In genomic region chr21:39611547-39612190, GRCh38 we compare ENCODE assay signal across 17 cellular contexts. TPM values are rescaled to one million over a fixed set of nuclear protein-coding genes. Genes with fewer than 3 reads are reported as not detected.
DNase-seq lines count a peak whose midpoint lies in the region; ATAC-seq and TF ChIP-seq lines count a peak whose summit lies in the region.
"Had no signal": no experiment of that assay in that cellular context is flagged by ENCODE, and none has a peak within 500 bp of the region (broad histone marks: within the 10 kb centered on the region; RNA-seq: fewer than 3 reads in every experiment).

No MANE protein-coding gene starts in this region.

- H3K36me3 Mint-ChIP-seq in neural progenitor cell: peaks cover 5% of the 10 kb centered on the region

- no peaks in the 10 kb centered on the region for H3K9me3 Mint-ChIP-seq in neural progenitor cell
- H3K9me3 Mint-ChIP-seq: activated T-helper 17 cell treated with anti-CD3 and anti-CD28 coated beads, Interleukin-2, amount 50 U/mL, for 72 hours had no signal

- peaks cover 14% of the 10 kb centered on the region for H3F3A ChIP-seq in neural progenitor cell (ENCODE audit: low read depth)

- H3K4me2 ChIP-seq in neural progenitor cell: peak overlapping the region; percentile 83

- DNase-seq in AG09309 (ENCODE audit: low read depth) (no peak), SJCRH30 (peak; percentile 60 to 62), head of caudate nucleus (peak in 35 of 42 donors; percentile 37 to 82 (median 58)), neural progenitor cell (ENCODE audit: low spot score) (peak; percentile 25), midbrain (lab: John Stamatoyannopoulos, UW) (no peak), GM13976 (ENCODE audit: low spot score) (no peak)
- DNase-seq: activated CD8-positive, alpha-beta T cell treated with anti-CD3 and anti-CD28 coated beads, Interleukin-2, amount 10 ng/mL, durations not matched to agents 7 days and 5 days; Calu3; NCI-H2171; NK-92 treated with Interleukin-12 subunit alpha and Interleukin-12 subunit beta, amount 100 ng/mL, for 24 hours had no signal

- H3K4me3 Mint-ChIP-seq in neural progenitor cell: peak overlapping the region; percentile 85
- H3K4me3 Mint-ChIP-seq: activated CD8-positive, alpha-beta T cell treated with anti-CD3 and anti-CD28 coated beads, Interleukin-2, amount 10 ng/mL, durations not matched to agents 7 days and 5 days; activated T-helper 17 cell treated with anti-CD3 and anti-CD28 coated beads, Interleukin-2, amount 50 U/mL, for 72 hours had no signal

- intact Hi-C loops in head of caudate nucleus (cut with DNase I): no loop called here

- no peak for TF ChIP-seq CTCF in AG09309 (IDR thresholded peaks at IDR 0.05; ENCODE audit: control insufficient read depth, insufficient read depth, low read depth, low read length, missing control alignments)
- TF ChIP-seq CTCF in neural progenitor cell (IDR thresholded peaks at IDR 0.05): no peak
- TF ChIP-seq CTCF in GM13976 (IDR thresholded peaks at IDR 0.05; ENCODE audit: borderline replicate concordance, control extremely low read depth, extremely low read depth, insufficient read depth, missing control alignments): no peak

- H3K4me3 ChIP-seq in AG09309 (ENCODE audit: control insufficient read depth, low read depth, low read length) (peak overlapping the region; percentile 53), SJCRH30 (peak overlapping the region; percentile 71), neural progenitor cell (peak overlapping the region; percentile 67)

- H3K4me1 ChIP-seq in SJCRH30 (peaks cover 11% of the 10 kb centered on the region), neural progenitor cell (peaks cover 25% of the 10 kb centered on the region)

- no peaks in the 10 kb centered on the region for H4K20me1 ChIP-seq in neural progenitor cell (ENCODE audit: low read depth)

- H3K9ac ChIP-seq in neural progenitor cell: no peak overlapping the region

- H3K27ac Mint-ChIP-seq in neural progenitor cell: no peak overlapping the region
- H3K27ac Mint-ChIP-seq: activated CD8-positive, alpha-beta T cell treated with anti-CD3 and anti-CD28 coated beads, Interleukin-2, amount 10 ng/mL, durations not matched to agents 7 days and 5 days; activated T-helper 17 cell treated with anti-CD3 and anti-CD28 coated beads, Interleukin-2, amount 50 U/mL, for 72 hours had no signal

- no peaks in the 10 kb centered on the region for H3K36me3 ChIP-seq in SJCRH30
- H3K36me3 ChIP-seq in neural progenitor cell: no peaks in the 10 kb centered on the region
- H3K36me3 ChIP-seq: gastroesophageal sphincter, neutrophil had no signal

- no peak for ATAC-seq in HG03520 (IDR thresholded peaks at IDR 0.05; ENCODE audit: unreplicated experiment)
- no peak for ATAC-seq in GM21576 (IDR thresholded peaks at IDR 0.05; ENCODE audit: unreplicated experiment)
- ATAC-seq: activated CD8-positive, alpha-beta T cell treated with anti-CD3 and anti-CD28 coated beads, Interleukin-2, amount 10 ng/mL, durations not matched to agents 7 days and 5 days; activated T-helper 17 cell treated with anti-CD3 and anti-CD28 coated beads, Interleukin-2, amount 50 U/mL, for 72 hours; gastroesophageal sphincter; left lobe of liver had no signal

- H3K27ac ChIP-seq in SJCRH30: peak overlapping the region; percentile 61
- H3K27ac ChIP-seq in neural progenitor cell: no peak overlapping the region
- H3K27ac ChIP-seq: neutrophil had no signal

- H3K27me3 ChIP-seq in SJCRH30: no peaks in the 10 kb centered on the region
- H3K27me3 ChIP-seq in neural progenitor cell: peaks cover 10% of the 10 kb centered on the region

- H3K27me3 Mint-ChIP-seq in neural progenitor cell (ENCODE audit: insufficient read depth, low read depth): peaks cover 16% of the 10 kb centered on the region

- H3K9me3 ChIP-seq in SJCRH30 (replicated peaks) (no peaks in the 10 kb centered on the region), neural progenitor cell (ENCODE audit: low read depth) (no peaks in the 10 kb centered on the region)
- H3K9me3 ChIP-seq: gastroesophageal sphincter, neutrophil had no signal

- in situ Hi-C loops in GM13976 (cut with MboI; ENCODE audit: low sequenced_read_pairs, unreplicated experiment): no loop called here

- H3K4me1 Mint-ChIP-seq in neural progenitor cell: peaks cover 25% of the 10 kb centered on the region
- H3K4me1 Mint-ChIP-seq: activated T-helper 17 cell treated with anti-CD3 and anti-CD28 coated beads, Interleukin-2, amount 50 U/mL, for 72 hours had no signal

- H3K79me2 ChIP-seq in neural progenitor cell (ENCODE audit: low read depth): peaks cover 8% of the 10 kb centered on the region

- no peak overlapping the region for H2AFZ ChIP-seq in neural progenitor cell (replicated peaks)

RNA-seq across cellular contexts. Expression of gene B3GALT5, which starts 1.1 kb away (rescaled TPM):
- 4.8 and 5.4 TPM in 2 replicates for total RNA-seq in SJCRH30 (2014; rRNA removed; shearing (Covaris generic))
- total RNA-seq in neural progenitor cell (ENCODE audit: low replicate concordance): 1.3 and 1.5 TPM in 2 replicates
- total RNA-seq: activated CD8-positive, alpha-beta T cell treated with anti-CD3 and anti-CD28 coated beads, Interleukin-2, amount 10 ng/mL, durations not matched to agents 7 days and 5 days; SK-MEL-5 had no signal

Comparison
In these comparisons a context has a peak if more than half of its experiments do, and no peak if none do; other contexts are left out.
1. DNase-seq: peak in SJCRH30 (2 of 2), head of caudate nucleus (35 of 42) and neural progenitor cell (single experiment); none in AG09309 (single experiment), midbrain (single experiment) and GM13976 (single experiment).
2. Peak in every context shown above with its lines, with median percentiles within 50 percentile points of each other: H3K4me3 ChIP-seq.